ENCODE assay signal across 10 cellular contexts in the genomic region with DNA sequence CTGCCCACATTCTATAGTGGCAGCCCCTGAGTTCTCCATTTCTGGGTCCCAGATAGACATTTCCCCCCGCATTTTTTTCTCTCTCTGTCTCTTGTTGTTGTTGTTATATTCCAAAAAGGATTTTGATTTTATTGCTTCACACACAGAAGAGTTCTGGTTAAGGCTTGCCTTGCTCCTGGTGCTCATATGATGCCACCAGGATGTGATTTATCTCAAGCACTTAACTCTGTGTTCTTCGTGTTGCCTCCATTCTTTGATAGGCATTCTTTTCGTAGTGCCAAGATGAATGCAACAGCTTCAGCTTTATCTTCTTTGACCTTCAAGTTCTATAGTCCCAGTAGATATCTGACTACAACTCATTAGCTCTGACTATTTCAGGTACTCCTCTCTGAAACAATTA. TPM values are rescaled to one million over a fixed set of nuclear protein-coding genes. Genes with fewer than 3 reads are reported as not detected.
DNase-seq lines count a peak whose midpoint lies in the region; ATAC-seq and TF ChIP-seq lines count a peak whose summit lies in the region.
"Had no signal": no experiment of that assay in that cellular context is flagged by ENCODE, and none has a peak within 500 bp of the region (broad histone marks: within the 10 kb centered on the region; RNA-seq: fewer than 3 reads in every experiment).

No MANE protein-coding gene starts in this region.

- H3K4me1 ChIP-seq in Panc1 (ENCODE audit: control insufficient read depth, insufficient read depth, low read length) (peaks cover 67% of the 10 kb centered on the region), colonic mucosa (peaks cover 27% of the 10 kb centered on the region), mesodermal cell (ENCODE audit: control insufficient read depth, insufficient read depth, low read length, poor library complexity, severe bottlenecking) (peaks cover 62% of the 10 kb centered on the region), stomach smooth muscle (ENCODE audit: control insufficient read depth, insufficient read depth, low read length) (peaks cover 51% of the 10 kb centered on the region)

- DNase-seq in Panc1 (ENCODE audit: low read depth, low spot score) = no peak
- no peak for DNase-seq in colonic mucosa
- DNase-seq in NCI-H2171 (lab: John Stamatoyannopoulos, UW) = no peak
- DNase-seq in GM13977 (ENCODE audit: low spot score) = no peak
- no peak for DNase-seq in NCI-H187 (lab: John Stamatoyannopoulos, UW)
- DNase-seq: KBM-7; naive thymus-derived CD4-positive, alpha-beta T cell had no signal

- CTCF ChIA-PET in Panc1 (lab: Charles Lee) = interaction anchor here (1.0 kb wide), 1 partner anchor 22 kb away, joined by 4 read pairs; no protein-coding TSS in a partner anchor

- TF ChIP-seq CTCF in Panc1 (IDR thresholded peaks at IDR 0.05) (no peak), colonic mucosa (IDR thresholded peaks at IDR 0.05) (no peak), GM13977 (IDR thresholded peaks at IDR 0.05; ENCODE audit: extremely low read depth, insufficient read depth, missing control alignments) (no peak)

- intact Hi-C loops in Panc1 (cut with micrococcal nuclease; ENCODE audit: unreplicated experiment) (no loop called here), colonic mucosa (cut with DNase I) (no loop called here)

- H3K9me3 ChIP-seq in Panc1 (ENCODE audit: control insufficient read depth, insufficient read depth, low read depth, low read length) (no peaks in the 10 kb centered on the region), colonic mucosa (no peaks in the 10 kb centered on the region), mesodermal cell (ENCODE audit: control insufficient read depth, low read length) (no peaks in the 10 kb centered on the region), stomach smooth muscle (ENCODE audit: control insufficient read depth in 2 of 2, low read length in 2 of 2) (no peaks in the 10 kb centered on the region)

- POLR2A ChIA-PET in Panc1 (lab: Charles Lee) = interaction anchor here (0.6 kb wide), 2 partner anchors 68 to 1815 kb away, joined by 3 to 12 read pairs; no protein-coding TSS in a partner anchor

- H3K4me3 ChIP-seq in Panc1 (ENCODE audit: low read depth in 2 of 2, low read length in 2 of 2) (peak overlapping the region in 1 of 2 experiments; percentile 9; a peak in 1 of 4 replicates), colonic mucosa (no peak overlapping the region), mesodermal cell (ENCODE audit: extremely low read depth, insufficient read depth, low read length, poor library complexity, severe bottlenecking) (no peak overlapping the region), stomach smooth muscle (ENCODE audit: low read length in 2 of 2) (peak overlapping the region in 1 of 2 donors; percentile 29)

- no peaks in the 10 kb centered on the region for H3K27me3 ChIP-seq in Panc1 (ENCODE audit: control insufficient read depth, insufficient read depth, low read length)
- H3K27me3 ChIP-seq in colonic mucosa = no peaks in the 10 kb centered on the region
- no peaks in the 10 kb centered on the region for H3K27me3 ChIP-seq in stomach smooth muscle (ENCODE audit: control insufficient read depth in 1 of 2, insufficient read depth in 2 of 2, low read length in 2 of 2)

- H3K9ac ChIP-seq in colonic mucosa (ENCODE audit: low read depth in 2 of 2, low read length in 2 of 2) (no peak overlapping the region), stomach smooth muscle (ENCODE audit: low read length in 2 of 2) (peak overlapping the region in 1 of 2 donors; percentile 54)

- peak overlapping the region; percentile 99 for H3K27ac ChIP-seq in Panc1 (ENCODE audit: low read length)
- H3K27ac ChIP-seq in colonic mucosa = peak overlapping the region; percentile 53
- peak overlapping the region; percentile 89 for H3K27ac ChIP-seq in mesodermal cell (ENCODE audit: low read depth, low read length, severe bottlenecking)
- peak overlapping the region; percentile 98 for H3K27ac ChIP-seq in stomach smooth muscle (ENCODE audit: low read length)

- no TSS peak for BruUV-seq in Panc1 (replicated peaks; lab: Mats Ljungman, UMichigan)

- WGBS in mesodermal cell (ENCODE audit: insufficient coverage in 2 of 2), 2 experiments = 86 to 88% methylated on average over 2 of the region's 3 CpGs

- in situ Hi-C loops in Panc1 (cut with HindIII; ENCODE audit: low pct_unique_long_range_greater_than_20kb, low sequenced_read_pairs) (no loop called here), GM13977 (cut with MboI; ENCODE audit: low pct_unique_long_range_greater_than_20kb, low sequenced_read_pairs, unreplicated experiment) (no loop called here)

- peaks cover 16% of the 10 kb centered on the region for H3K36me3 ChIP-seq in Panc1 (ENCODE audit: control insufficient read depth, insufficient read depth, low read length)
- peaks cover 7% of the 10 kb centered on the region for H3K36me3 ChIP-seq in colonic mucosa
- peaks cover 38% of the 10 kb centered on the region for H3K36me3 ChIP-seq in mesodermal cell (ENCODE audit: control insufficient read depth, insufficient read depth, low read length)
- peaks cover 13 to 25% of the 10 kb centered on the region in 2 donors for H3K36me3 ChIP-seq in stomach smooth muscle (ENCODE audit: control insufficient read depth in 2 of 2, insufficient read depth in 2 of 2, low read length in 2 of 2)

- ATAC-seq in Panc1 (no peak), HG02610 (IDR thresholded peaks at IDR 0.05; ENCODE audit: unreplicated experiment) (no peak)

RNA-seq across cellular contexts. Expression of a gene that starts 9.1 kb away (rescaled TPM):
- total RNA-seq in Panc1 (2021; ENCODE audit: unreplicated experiment) (439 TPM), colonic mucosa (100 to 1,000 TPM; 111 to 116 TPM)
- polyA plus RNA-seq in Panc1 (2012; ENCODE audit: insufficient read length) = 291 TPM
- polyA plus RNA-seq in mesodermal cell (2013, experiment 1 of 2) = 108 TPM
- polyA plus RNA-seq in mesodermal cell (2013, experiment 2 of 2) = 102 TPM

RNA-seq across cellular contexts. Expression of a gene that starts 30.1 kb away (rescaled TPM):
- 46.0 TPM for total RNA-seq in Panc1 (2021; ENCODE audit: unreplicated experiment)
- 79.3 TPM for polyA plus RNA-seq in Panc1 (2012; ENCODE audit: insufficient read length)
- 10 to 100 TPM; 48.8 to 56.4 TPM for total RNA-seq in colonic mucosa
- 34.0 TPM for polyA plus RNA-seq in mesodermal cell (2013, experiment 1 of 2)
- 27.2 TPM for polyA plus RNA-seq in mesodermal cell (2013, experiment 2 of 2)
